10 cellular contexts compared by ENCODE assay signal in the genomic region with DNA sequence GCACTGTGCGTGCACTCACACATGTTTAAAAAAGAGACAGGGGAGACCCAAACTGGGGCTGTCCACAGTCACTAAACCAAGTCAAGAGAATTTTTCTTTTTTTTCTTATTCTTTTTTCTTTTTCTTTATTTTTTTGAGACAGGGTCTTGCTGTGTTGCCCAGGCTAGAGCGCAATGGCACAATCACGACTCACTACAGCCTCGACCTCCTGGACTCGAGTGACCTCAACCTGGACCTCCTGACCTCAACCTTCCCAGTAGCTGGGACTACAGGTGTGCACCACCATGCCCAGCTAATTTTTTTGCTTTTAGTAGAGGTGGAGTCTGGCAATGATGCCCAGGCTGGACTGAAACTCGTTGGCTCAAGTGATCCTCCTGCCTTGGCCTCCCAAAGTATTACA.
A peak's percentile ranks its signal among the peaks of the same experiment; 100 is the strongest.
DNase-seq lines count a peak whose midpoint lies in the region; TF ChIP-seq lines count a peak whose summit lies in the region.
"Had no signal": no experiment of that assay in that cellular context is flagged by ENCODE, and none has a peak within 500 bp of the region (broad histone marks: within the 10 kb centered on the region; RNA-seq: fewer than 3 reads in every experiment).

No MANE protein-coding gene starts in this region.

- H3K4me1 ChIP-seq in PC-9 (replicated peaks; ENCODE audit: insufficient read depth): peaks cover 44% of the 10 kb centered on the region
- peaks cover 2% of the 10 kb centered on the region for H3K4me1 ChIP-seq in mesodermal cell (ENCODE audit: control insufficient read depth, insufficient read depth, low read length, poor library complexity, severe bottlenecking)
- H3K4me1 ChIP-seq in thyroid gland: peaks cover 0 to 26% of the 10 kb centered on the region in 2 donors

- H3K4me3 ChIP-seq in PC-9 (peak overlapping the region; percentile 2; the same call in 1 of the 2 replicates), brain microvascular endothelial cell (ENCODE audit: low read depth, low read length) (no peak overlapping the region), mesodermal cell (ENCODE audit: extremely low read depth, insufficient read depth, low read length, poor library complexity, severe bottlenecking) (no peak overlapping the region), thyroid gland (replicated peaks in 1 of 3) (no peak overlapping the region)

- 88 to 98% methylated on average over 5 of the region's 6 CpGs for WGBS in mesodermal cell (ENCODE audit: insufficient coverage in 2 of 2), 2 experiments
- WGBS in thyroid gland, 2 donors: 88 to 97% methylated on average over 6 of the region's 6 CpGs

- CTCF ChIA-PET in PC-9 (lab: Charles Lee): no interaction called here

- TSS peak; percentile 47 for BruUV-seq in PC-9 (replicated peaks; lab: Mats Ljungman, UMichigan)

- TF ChIP-seq CTCF in PC-9 (conservative IDR thresholded peaks at IDR 0.05) (no peak), brain microvascular endothelial cell (IDR thresholded peaks at IDR 0.05; ENCODE audit: low read depth, low read length, missing control alignments) (no peak), thyroid gland (IDR thresholded peaks at IDR 0.05) (no peak)

- no peak for TF ChIP-seq POLR2A in thyroid gland (IDR thresholded peaks at IDR 0.05)

- H3K36me3 ChIP-seq in PC-9 (ENCODE audit: low read depth): no peaks in the 10 kb centered on the region
- no peaks in the 10 kb centered on the region for H3K36me3 ChIP-seq in brain microvascular endothelial cell (replicated peaks)
- H3K36me3 ChIP-seq in mesodermal cell (ENCODE audit: control insufficient read depth, insufficient read depth, low read length): no peaks in the 10 kb centered on the region
- no peaks in the 10 kb centered on the region for H3K36me3 ChIP-seq in thyroid gland

- 0 out of 2 replicates have a peak, but pooled peaks cover 5% of the 10 kb centered on the region for H3K79me2 ChIP-seq in PC-9 (ENCODE audit: low read depth)

- no peaks in the 10 kb centered on the region for H4K20me1 ChIP-seq in PC-9 (ENCODE audit: insufficient read depth)

- peak overlapping the region; percentile 67 for H2AFZ ChIP-seq in PC-9

- in situ Hi-C loops in brain microvascular endothelial cell (cut with HindIII; ENCODE audit: low pct_ligation_motif_present, low sequenced_read_pairs): no loop called here

- intact Hi-C loops in PC-9 (cut with micrococcal nuclease; ENCODE audit: unreplicated experiment): loop anchor here (2.0 kb wide), 1 partner anchor 55 kb away; no protein-coding TSS in a partner anchor
- intact Hi-C loops in thyroid gland (cut with DNase I): no loop called here

- no peaks in the 10 kb centered on the region for H3K9me3 ChIP-seq in PC-9 (ENCODE audit: insufficient read depth, low read depth)
- no peaks in the 10 kb centered on the region for H3K9me3 ChIP-seq in mesodermal cell (ENCODE audit: control insufficient read depth, low read length)
- no peaks in the 10 kb centered on the region for H3K9me3 ChIP-seq in thyroid gland

- DNase-seq in PC-9 (no peak), brain microvascular endothelial cell (no peak), thyroid gland (no peak), NCI-H1436 (lab: John Stamatoyannopoulos, UW) (no peak), CD1c-positive myeloid dendritic cell (ENCODE audit: extremely low spot score) (no peak)
- no peak for DNase-seq in effector CD8-positive, alpha-beta T cell (lab: John Stamatoyannopoulos, UW)
- DNase-seq: DMS153; effector CD4-positive, alpha-beta T cell; NCI-H2081 had no signal

- H3F3A ChIP-seq in PC-9 (ENCODE audit: insufficient read depth, low read depth): peaks cover 35% of the 10 kb centered on the region

- H3K4me2 ChIP-seq in PC-9: peak overlapping the region; percentile 71

- H3K27me3 ChIP-seq in PC-9 (ENCODE audit: insufficient read depth, low read depth) (no peaks in the 10 kb centered on the region), brain microvascular endothelial cell (replicated peaks) (no peaks in the 10 kb centered on the region), thyroid gland (no peaks in the 10 kb centered on the region)

- POLR2A ChIA-PET in PC-9 (lab: Charles Lee; ENCODE audit: unreplicated experiment): no interaction called here

- H3K27ac ChIP-seq in PC-9 (peak overlapping the region; percentile 98), brain microvascular endothelial cell (peak overlapping the region; percentile 99), mesodermal cell (ENCODE audit: low read depth, low read length, severe bottlenecking) (peak overlapping the region; percentile 60), thyroid gland (peak overlapping the region; percentile 62 to 85 (median 75))

- no peaks in the 10 kb centered on the region for H3K9me2 ChIP-seq in PC-9 (ENCODE audit: insufficient read depth)
